In genomic region chr6:15781890-15782289, GRCh38 we compare ENCODE assay signal across 22 cellular contexts.
DNase-seq lines count a peak whose midpoint lies in the region; ATAC-seq and TF ChIP-seq lines count a peak whose summit lies in the region.
"Had no signal": no experiment of that assay in that cellular context is flagged by ENCODE, and none has a peak within 500 bp of the region (broad histone marks: within the 10 kb centered on the region; RNA-seq: fewer than 3 reads in every experiment).

No MANE protein-coding gene starts in this region.

- ATAC-seq in esophagus mucosa = peak; percentile 52
- ATAC-seq in mucosa of descending colon = peak; percentile 69
- ATAC-seq in GM21576 (IDR thresholded peaks at IDR 0.05; ENCODE audit: unreplicated experiment) = no peak
- ATAC-seq: GM12878 had no signal

- no peaks in the 10 kb centered on the region for H3K4me1 ChIP-seq in mucosa of descending colon (ENCODE audit: low read depth)
- H3K4me1 ChIP-seq: BLaER1 had no signal

- DNase-seq in mucosa of descending colon (peak in 1 of 3 donors; percentile 9), GM03348 (ENCODE audit: low spot score) (no peak), NCI-H2196 (lab: John Stamatoyannopoulos, UW; ENCODE audit: unreplicated experiment) (no peak)
- DNase-seq: 8988T; ACHN; BE2C; C1 segment of cervical spinal cord; CD4-positive, alpha-beta memory T cell; CD4-positive, CD25-positive, alpha-beta regulatory T cell; CD8-positive, alpha-beta memory T cell; COR-L47; DMS 273 treated with DMSO at 0.1 percent for 48 hours; DMS153; DMS53; DMS79; DND-41; EL; GF-D8 had no signal

- intact Hi-C loops in mucosa of descending colon (cut with DNase I, micrococcal nuclease) = no loop called here

- H3K4me3 ChIP-seq in mucosa of descending colon = no peak overlapping the region
- H3K4me3 ChIP-seq: BLaER1, GM12878 had no signal

- H3K9me3 ChIP-seq in mucosa of descending colon = no peaks in the 10 kb centered on the region
- H3K9me3 ChIP-seq: BE2C had no signal

- no peaks in the 10 kb centered on the region for H3K36me3 ChIP-seq in mucosa of descending colon (ENCODE audit: low read depth)
- H3K36me3 ChIP-seq: BE2C, BLaER1 had no signal

- TF ChIP-seq CTCF in mucosa of descending colon (IDR thresholded peaks at IDR 0.05) = no peak
